In the genomic region with DNA sequence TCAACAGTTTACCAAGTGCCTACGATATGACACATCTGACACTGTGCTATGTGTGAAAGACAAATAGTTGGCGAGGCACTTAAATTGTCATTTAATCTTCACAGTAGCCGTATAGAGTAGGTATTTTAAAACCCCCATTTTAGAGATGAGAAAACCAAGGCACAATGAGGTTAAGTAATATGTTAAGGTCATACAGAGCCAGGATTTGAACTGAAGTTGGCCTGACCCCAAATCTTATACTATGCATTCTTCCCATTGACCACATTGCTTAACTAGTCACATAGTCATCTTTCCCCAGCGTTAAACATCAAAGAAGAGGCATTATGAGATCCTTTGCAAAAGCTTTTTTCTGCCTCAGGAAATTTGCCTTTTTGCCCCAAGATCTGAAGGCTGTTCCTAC, we compare ENCODE assay signal across 20 cellular contexts. TPM values are rescaled to one million over a fixed set of nuclear protein-coding genes. Genes with fewer than 3 reads are reported as not detected.
A peak's percentile ranks its signal among the peaks of the same experiment; 100 is the strongest.
DNase-seq lines count a peak whose midpoint lies in the region; ATAC-seq and TF ChIP-seq lines count a peak whose summit lies in the region.
"Had no signal": no experiment of that assay in that cellular context is flagged by ENCODE, and none has a peak within 500 bp of the region (broad histone marks: within the 10 kb centered on the region; RNA-seq: fewer than 3 reads in every experiment).

No MANE protein-coding gene starts in this region.

- H2BK15ac ChIP-seq in H9 (ENCODE audit: low read depth, low read length) (no peak overlapping the region), mesenchymal stem cell (ENCODE audit: low read depth, poor library complexity, severe bottlenecking) (no peak overlapping the region)

- H2AK5ac ChIP-seq in H9 (ENCODE audit: insufficient read length, low read length) (no peak overlapping the region), mesenchymal stem cell (ENCODE audit: low read length, severe bottlenecking) (no peak overlapping the region)

- H3K27me3 ChIP-seq in ACC112 (ENCODE audit: insufficient read depth, low read length) (no peaks in the 10 kb centered on the region), H9 (ENCODE audit: insufficient read depth, low read length) (no peaks in the 10 kb centered on the region), dorsolateral prefrontal cortex (no peaks in the 10 kb centered on the region), mesenchymal stem cell (ENCODE audit: control insufficient read depth in 1 of 2, insufficient read depth in 1 of 2, low read length in 2 of 2) (no peaks in the 10 kb centered on the region)
- H3K27me3 ChIP-seq: foreskin keratinocyte had no signal

- H3K79me2 ChIP-seq in ACC112 (ENCODE audit: control insufficient read depth, insufficient read depth, low read length, unreplicated experiment) (peaks cover 30% of the 10 kb centered on the region), H9 (ENCODE audit: insufficient read depth, low read length) (no peaks in the 10 kb centered on the region; the same call in 1 of the 2 replicates)

- H4K5ac ChIP-seq in H9 (ENCODE audit: insufficient read length, low read depth, low read length) = no peak overlapping the region

- H3K4ac ChIP-seq in H9 (ENCODE audit: low read depth, low read length) (no peak overlapping the region), mesenchymal stem cell (ENCODE audit: low read depth in 1 of 2, low read length in 2 of 2) (peak overlapping the region in 1 of 2 experiments; percentile 65)

- H3K4me3 Mint-ChIP-seq in H9 = no peak overlapping the region
- H3K4me3 Mint-ChIP-seq: activated naive CD8-positive, alpha-beta T cell treated with anti-CD3 and anti-CD28 coated beads, Interleukin-2, amount 10 ng/mL, durations not matched to agents 7 days and 5 days; central memory CD8-positive, alpha-beta T cell; memory B cell; stimulated activated effector memory CD8-positive, alpha-beta T cell treated with anti-CD3 and anti-CD28 coated beads, Interleukin-12 subunit alpha, Interleukin-12 subunit beta, amount 100 ng/mL, for 72 hours had no signal

- H3K27ac ChIP-seq in ACC112 (ENCODE audit: low read depth, low read length) (peak overlapping the region; percentile 92), H9 (ENCODE audit: insufficient read length, low read depth, low read length) (no peak overlapping the region), dorsolateral prefrontal cortex (peak overlapping the region in 50 of 59 donors; percentile 14 to 96 (median 91)), mesenchymal stem cell (ENCODE audit: low read length, poor library complexity, severe bottlenecking) (no peak overlapping the region)
- H3K27ac ChIP-seq: foreskin keratinocyte had no signal

- TF ChIP-seq CTCF in H9 (conservative IDR thresholded peaks at IDR 0.05) = no peak
- no peak for TF ChIP-seq CTCF in dorsolateral prefrontal cortex (IDR thresholded peaks at IDR 0.05 in 54 of 56, conservative IDR thresholded peaks at IDR 0.05 in 2 of 56; ENCODE audit: low read depth in 1 of 56, partially characterized antibody in 56 of 56)

- H4K91ac ChIP-seq in H9 (ENCODE audit: insufficient read length, low read depth, low read length) (no peak overlapping the region), mesenchymal stem cell (ENCODE audit: low read length) (no peak overlapping the region)

- ATAC-seq in GM19467 (IDR thresholded peaks at IDR 0.05; ENCODE audit: unreplicated experiment) = no peak
- ATAC-seq: foreskin keratinocyte; left colon; stimulated activated effector memory CD8-positive, alpha-beta T cell treated with anti-CD3 and anti-CD28 coated beads, Interleukin-12 subunit alpha, Interleukin-12 subunit beta, amount 100 ng/mL, for 72 hours had no signal

- H3K4me3 ChIP-seq in ACC112 (ENCODE audit: low read depth, low read length) = no peak overlapping the region
- peak overlapping the region in 41 of 59 donors; percentile 2 to 86 (median 74) for H3K4me3 ChIP-seq in dorsolateral prefrontal cortex
- peak overlapping the region in 1 of 2 experiments; percentile 15 for H3K4me3 ChIP-seq in mesenchymal stem cell (ENCODE audit: insufficient read depth in 1 of 2, low read depth in 1 of 2, low read length in 2 of 2)

- no peak overlapping the region for H3T11ph ChIP-seq in H9 (ENCODE audit: low read length)

- no peak for DNase-seq in H9
- no peak for DNase-seq in dorsolateral prefrontal cortex
- no peak for DNase-seq in mesenchymal stem cell
- no peak for DNase-seq in LoVo (ENCODE audit: low spot score)
- DNase-seq in retina = no peak
- no peak for DNase-seq in C1 segment of cervical spinal cord (lab: John Stamatoyannopoulos, UW)
- DNase-seq: activated CD4-positive, alpha-beta T cell treated with anti-CD3 and anti-CD28 coated beads for 48 hours; activated gamma-delta T cell; activated naive CD8-positive, alpha-beta T cell treated with anti-CD3 and anti-CD28 coated beads, Interleukin-2, amount 10 ng/mL, durations not matched to agents 7 days and 5 days; activated T-cell treated with anti-CD3 and anti-CD28 coated beads, Interleukin-2, amount 50 U/mL, for 1 hour; Calu3; foreskin keratinocyte; left colon; stimulated activated CD4-positive, alpha-beta T cell treated with anti-CD3 and anti-CD28 coated beads, Interleukin-12 subunit alpha, Interleukin-12 subunit beta, amount 100 ng/mL, for 4 hours; stimulated activated CD4-positive, alpha-beta T cell treated with anti-CD3 and anti-CD28 coated beads, Interleukin-4, amount 100 ng/mL, for 1 hour had no signal

- H4K20me1 ChIP-seq in H9 (ENCODE audit: control insufficient read depth, insufficient read depth, insufficient read length) = no peaks in the 10 kb centered on the region

- H3K9ac ChIP-seq in H9 (ENCODE audit: extremely low read depth, insufficient read length, low read length) = no peak overlapping the region
- peak overlapping the region; percentile 27 for H3K9ac ChIP-seq in mesenchymal stem cell (ENCODE audit: low read length)

- peaks cover 4% of the 10 kb centered on the region for H3K27me3 Mint-ChIP-seq in H9 (ENCODE audit: low read depth)

- H2AFZ ChIP-seq in ACC112 (ENCODE audit: low read length, unreplicated experiment) (no peak overlapping the region), H9 (ENCODE audit: low read length) (no peak overlapping the region), mesenchymal stem cell (ENCODE audit: low read depth, low read length) (no peak overlapping the region)

- H3K14ac ChIP-seq in H9 (ENCODE audit: insufficient read depth, low read length) (no peak overlapping the region), mesenchymal stem cell (ENCODE audit: low read length in 2 of 2) (no peak overlapping the region)

- H3K79me1 ChIP-seq in H9 (ENCODE audit: insufficient read depth, low read depth, low read length, poor library complexity, severe bottlenecking) (no peaks in the 10 kb centered on the region), mesenchymal stem cell (replicated peaks; ENCODE audit: low read length, poor library complexity, severe bottlenecking) (peaks cover 23% of the 10 kb centered on the region)

- no peak overlapping the region for H3K56ac ChIP-seq in H9 (ENCODE audit: insufficient read length, low read depth, low read length)

- H3K9me3 ChIP-seq in H9 (ENCODE audit: control insufficient read depth, low read depth, low read length) (no peaks in the 10 kb centered on the region), mesenchymal stem cell (ENCODE audit: control insufficient read depth, low read length) (no peaks in the 10 kb centered on the region)

- no peak overlapping the region for H2BK20ac ChIP-seq in H9 (ENCODE audit: low read depth, low read length, poor library complexity, severe bottlenecking)

- H3K4me2 ChIP-seq in H9 (ENCODE audit: insufficient read depth, insufficient read length, low read length) = peak overlapping the region; percentile 31
- no peak overlapping the region for H3K4me2 ChIP-seq in mesenchymal stem cell (ENCODE audit: low read length, poor library complexity, severe bottlenecking)

- H3K27ac Mint-ChIP-seq in H9 = no peak overlapping the region
- H3K27ac Mint-ChIP-seq: activated naive CD8-positive, alpha-beta T cell treated with anti-CD3 and anti-CD28 coated beads, Interleukin-2, amount 10 ng/mL, durations not matched to agents 7 days and 5 days; memory B cell; stimulated activated effector memory CD8-positive, alpha-beta T cell treated with anti-CD3 and anti-CD28 coated beads, Interleukin-12 subunit alpha, Interleukin-12 subunit beta, amount 100 ng/mL, for 72 hours had no signal

- no peaks in the 10 kb centered on the region for H3K36me3 Mint-ChIP-seq in H9 (ENCODE audit: insufficient read depth in 1 of 3, low read depth in 3 of 3)
- H3K36me3 Mint-ChIP-seq: activated naive CD8-positive, alpha-beta T cell treated with anti-CD3 and anti-CD28 coated beads, Interleukin-2, amount 10 ng/mL, durations not matched to agents 7 days and 5 days; memory B cell; stimulated activated effector memory CD8-positive, alpha-beta T cell treated with anti-CD3 and anti-CD28 coated beads, Interleukin-12 subunit alpha, Interleukin-12 subunit beta, amount 100 ng/mL, for 72 hours had no signal

- intact Hi-C loops in dorsolateral prefrontal cortex (cut with DNase I) = no loop called here

- WGBS in H9 (ENCODE audit: extremely low coverage, insufficient read length, low lambda C conversion rate) = no CpG with 5 or more reads among the region's 4 CpGs
- WGBS in mesenchymal stem cell = 92% methylated on average over 1 of the region's 4 CpGs

- H2BK5ac ChIP-seq in H9 (ENCODE audit: insufficient read length, low read length) (no peak overlapping the region), mesenchymal stem cell (ENCODE audit: low read depth, low read length, poor library complexity, severe bottlenecking) (no peak overlapping the region)

- H3K23me2 ChIP-seq in H9 (ENCODE audit: insufficient read length, low read depth, low read length, poor library complexity, severe bottlenecking) = peaks cover 19% of the 10 kb centered on the region

- H3K36me3 ChIP-seq in ACC112 (ENCODE audit: insufficient read depth, low read length) (no peaks in the 10 kb centered on the region), mesenchymal stem cell (ENCODE audit: control insufficient read depth in 1 of 2, insufficient read depth in 2 of 2, low read depth in 1 of 2, low read length in 2 of 2) (peaks cover 5 to 24% of the 10 kb centered on the region in 2 experiments)

- H3K4me1 ChIP-seq in ACC112 (ENCODE audit: control insufficient read depth, insufficient read depth, low read length, unreplicated experiment) = peaks cover 56% of the 10 kb centered on the region
- peaks cover 20% of the 10 kb centered on the region for H3K4me1 ChIP-seq in H9 (ENCODE audit: insufficient read depth, low read length)
- H3K4me1 ChIP-seq in mesenchymal stem cell (ENCODE audit: control insufficient read depth, insufficient read depth, low read depth, low read length) = peaks cover 28% of the 10 kb centered on the region

- H3K4me1 Mint-ChIP-seq in H9 = peaks cover 11 to 13% of the 10 kb centered on the region in 2 experiments

- H2BK12ac ChIP-seq in H9 (ENCODE audit: insufficient read length, low read depth, low read length) = no peak overlapping the region
- peak overlapping the region in 1 of 2 experiments; percentile 78 for H2BK12ac ChIP-seq in mesenchymal stem cell (ENCODE audit: low read length in 2 of 2)

- H3K18ac ChIP-seq in H9 (ENCODE audit: insufficient read length, low read depth, low read length) = no peak overlapping the region
- H3K18ac ChIP-seq in mesenchymal stem cell (ENCODE audit: low read depth in 1 of 2, low read length in 2 of 2) = no peak overlapping the region

- H4K8ac ChIP-seq in H9 (replicated peaks; ENCODE audit: insufficient read length, low read depth, low read length) (no peak overlapping the region), mesenchymal stem cell (ENCODE audit: low read length) (no peak overlapping the region)

- no peaks in the 10 kb centered on the region for H3K9me3 Mint-ChIP-seq in H9
- H3K9me3 Mint-ChIP-seq: activated naive CD8-positive, alpha-beta T cell treated with anti-CD3 and anti-CD28 coated beads, Interleukin-2, amount 10 ng/mL, durations not matched to agents 7 days and 5 days; central memory CD8-positive, alpha-beta T cell; memory B cell; stimulated activated effector memory CD8-positive, alpha-beta T cell treated with anti-CD3 and anti-CD28 coated beads, Interleukin-12 subunit alpha, Interleukin-12 subunit beta, amount 100 ng/mL, for 72 hours had no signal

- H3K23ac ChIP-seq in H9 (ENCODE audit: insufficient read length, low read depth, low read length) = no peak overlapping the region
- no peak overlapping the region for H3K23ac ChIP-seq in mesenchymal stem cell (ENCODE audit: low read length in 2 of 2)

- H2BK120ac ChIP-seq in H9 (ENCODE audit: low read depth, low read length, poor library complexity, severe bottlenecking) = no peak overlapping the region
- no peak overlapping the region for H2BK120ac ChIP-seq in mesenchymal stem cell (ENCODE audit: low read depth, low read length)

RNA-seq across cellular contexts. Expression of a gene that starts 3.9 kb away (rescaled TPM):
- total RNA-seq in H9 (2021) (11.9 and 12.3 TPM in 2 replicates), dorsolateral prefrontal cortex (10 to 100 TPM; 14.0 to 81.6 (median 44.7) TPM)
- polyA plus RNA-seq in mesenchymal stem cell (2013, experiment 1 of 2) = 4.3 TPM
- 3.7 TPM for polyA plus RNA-seq in mesenchymal stem cell (2013, experiment 2 of 2)
- total RNA-seq: Calu3 had no signal

RNA-seq across cellular contexts. Expression of a gene that starts 20.4 kb away (rescaled TPM):
- total RNA-seq in H9 (2021) = 38.0 and 38.3 TPM in 2 replicates
- 10 to 100 TPM in 38 of 120 experiments, 1 to 10 TPM in 82; 4.2 to 18.7 (median 8.9) TPM for total RNA-seq in dorsolateral prefrontal cortex
- polyA plus RNA-seq in mesenchymal stem cell (2013, experiment 1 of 2) = 8.2 TPM
- 9.0 TPM for polyA plus RNA-seq in mesenchymal stem cell (2013, experiment 2 of 2)

Comparison
In these comparisons a context has a peak if more than half of its experiments do, and no peak if none do; other contexts are left out.
1. H3K27ac ChIP-seq: peak in ACC112 (single experiment) and dorsolateral prefrontal cortex (50 of 59); none in H9 (single experiment) and mesenchymal stem cell (single experiment).